Comparison of ENCODE assay signal across 1 cellular context in the genomic region with DNA sequence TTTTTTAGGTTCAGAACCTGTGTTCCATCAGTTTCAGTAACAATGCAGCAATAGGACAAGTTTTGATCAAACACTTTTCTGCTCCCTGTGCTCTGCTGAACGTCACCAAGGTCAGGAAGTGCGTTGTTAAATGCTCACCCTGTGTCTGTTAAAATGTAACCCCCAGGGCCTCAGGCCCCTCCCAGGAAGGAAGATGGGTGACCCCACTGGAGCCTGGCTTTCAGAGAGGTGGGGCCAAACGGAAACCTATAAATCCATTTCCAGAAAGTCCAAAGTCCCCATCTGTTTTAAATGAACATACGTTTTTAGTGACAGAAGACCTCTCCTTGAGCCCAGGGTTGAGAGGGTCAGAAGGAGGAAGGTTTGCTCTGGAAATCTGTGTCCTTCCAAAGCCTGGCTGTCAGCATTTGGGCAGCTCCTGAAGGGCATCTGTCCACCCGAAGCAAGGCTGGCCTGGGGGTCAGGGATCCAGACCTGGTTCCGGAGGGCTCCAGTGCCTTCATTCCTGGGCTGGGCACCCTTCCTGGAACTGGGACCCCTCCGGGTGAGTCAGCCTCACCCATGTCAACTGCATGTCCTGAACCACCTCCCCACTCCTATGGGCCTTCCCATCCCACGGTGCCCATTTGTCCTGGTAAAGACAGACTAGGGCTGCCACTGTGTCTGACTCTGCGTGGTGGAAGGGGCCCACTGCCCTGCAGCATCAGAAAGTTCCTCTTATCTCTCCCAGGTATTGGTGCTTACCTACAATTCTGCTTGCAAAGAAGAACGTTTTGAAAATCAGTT.
TF ChIP-seq lines count a peak whose summit lies in the region.

No MANE protein-coding gene starts in this region.

TF ChIP-seq in HepG2, 621 proteins besides CTCF, POLR2A, EP300 and RAD21 (continued from another document and continues in another):
- no peak for TF ChIP-seq E2F1 (CRISPR knock-in tag; IDR thresholded peaks at IDR 0.05)
- peak; percentile 63 for TF ChIP-seq HNF4G (IDR thresholded peaks at IDR 0.05; ENCODE audit: borderline replicate concordance, low read depth, low read length)
- peak; percentile 92 for TF ChIP-seq HNF4G (CRISPR knock-in tag; IDR thresholded peaks at IDR 0.05; ENCODE audit: borderline replicate concordance, low read depth)
- TF ChIP-seq SNAPC4 (CRISPR knock-in tag; IDR thresholded peaks at IDR 0.05) = no peak
- no peak for TF ChIP-seq ZNF747 (CRISPR knock-in tag; IDR thresholded peaks at IDR 0.05; ENCODE audit: borderline replicate concordance)
- TF ChIP-seq YY1 (IDR thresholded peaks at IDR 0.05; ENCODE audit: insufficient read depth, insufficient replicate concordance, low read depth, low read length) = no peak
- no peak for TF ChIP-seq ZNF367 (CRISPR knock-in tag; IDR thresholded peaks at IDR 0.05; ENCODE audit: borderline replicate concordance)
- no peak for TF ChIP-seq KAT7 (CRISPR knock-in tag; IDR thresholded peaks at IDR 0.05; ENCODE audit: borderline replicate concordance)
- no peak for TF ChIP-seq ZNF784 (CRISPR knock-in tag; IDR thresholded peaks at IDR 0.05; ENCODE audit: borderline replicate concordance)
- peak; percentile 69 for TF ChIP-seq MXD4 (CRISPR knock-in tag; IDR thresholded peaks at IDR 0.05)
- TF ChIP-seq ZNF740 (CRISPR knock-in tag; IDR thresholded peaks at IDR 0.05) = no peak
- peak; percentile 73; the same call in 1 of the 2 replicates for TF ChIP-seq ZNF710 (CRISPR knock-in tag; IDR thresholded peaks at IDR 0.05; ENCODE audit: borderline replicate concordance)
- TF ChIP-seq SOX13 (IDR thresholded peaks at IDR 0.05) = no peak
- peak in 1 of 2 experiments; percentile 31; a peak in 1 of 4 replicates for TF ChIP-seq SOX13 (CRISPR knock-in tag; conservative IDR thresholded peaks at IDR 0.05 in 1 of 2, IDR thresholded peaks at IDR 0.05 in 1 of 2)
- TF ChIP-seq PAXIP1 (CRISPR knock-in tag; conservative IDR thresholded peaks at IDR 0.05) = peak; percentile 94
- TF ChIP-seq ARID3A (IDR thresholded peaks at IDR 0.05; ENCODE audit: low read depth, low read length) = peak; percentile 44
- no peak for TF ChIP-seq ZNF274 (CRISPR knock-in tag; IDR thresholded peaks at IDR 0.05)
- no peak for TF ChIP-seq GZF1 (CRISPR knock-in tag; IDR thresholded peaks at IDR 0.05)
- TF ChIP-seq ZBTB1 (CRISPR knock-in tag; IDR thresholded peaks at IDR 0.05; ENCODE audit: borderline replicate concordance) = no peak
- TF ChIP-seq NR2C2 (CRISPR knock-in tag; IDR thresholded peaks at IDR 0.05; ENCODE audit: borderline replicate concordance) = peak; percentile 76; the same call in 1 of the 2 replicates
- no peak for TF ChIP-seq MAF1 (CRISPR knock-in tag; IDR thresholded peaks at IDR 0.05; ENCODE audit: borderline replicate concordance)
- no peak for TF ChIP-seq HMG20B (CRISPR knock-in tag; conservative IDR thresholded peaks at IDR 0.05)
- TF ChIP-seq ARID4A (CRISPR knock-in tag; IDR thresholded peaks at IDR 0.05; ENCODE audit: borderline replicate concordance) = peak; percentile 61; the same call in 1 of the 2 replicates
- no peak for TF ChIP-seq SMAD9 (CRISPR knock-in tag; IDR thresholded peaks at IDR 0.05)
- no peak for TF ChIP-seq TEF (CRISPR knock-in tag; IDR thresholded peaks at IDR 0.05)
- TF ChIP-seq, protein P1, sequence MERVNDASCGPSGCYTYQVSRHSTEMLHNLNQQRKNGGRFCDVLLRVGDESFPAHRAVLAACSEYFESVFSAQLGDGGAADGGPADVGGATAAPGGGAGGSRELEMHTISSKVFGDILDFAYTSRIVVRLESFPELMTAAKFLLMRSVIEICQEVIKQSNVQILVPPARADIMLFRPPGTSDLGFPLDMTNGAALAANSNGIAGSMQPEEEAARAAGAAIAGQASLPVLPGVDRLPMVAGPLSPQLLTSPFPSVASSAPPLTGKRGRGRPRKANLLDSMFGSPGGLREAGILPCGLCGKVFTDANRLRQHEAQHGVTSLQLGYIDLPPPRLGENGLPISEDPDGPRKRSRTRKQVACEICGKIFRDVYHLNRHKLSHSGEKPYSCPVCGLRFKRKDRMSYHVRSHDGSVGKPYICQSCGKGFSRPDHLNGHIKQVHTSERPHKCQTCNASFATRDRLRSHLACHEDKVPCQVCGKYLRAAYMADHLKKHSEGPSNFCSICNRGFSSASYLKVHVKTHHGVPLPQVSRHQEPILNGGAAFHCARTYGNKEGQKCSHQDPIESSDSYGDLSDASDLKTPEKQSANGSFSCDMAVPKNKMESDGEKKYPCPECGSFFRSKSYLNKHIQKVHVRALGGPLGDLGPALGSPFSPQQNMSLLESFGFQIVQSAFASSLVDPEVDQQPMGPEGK (CRISPR knock-in tag; IDR thresholded peaks at IDR 0.05) = peak; percentile 77
- TF ChIP-seq SP140L (CRISPR knock-in tag; IDR thresholded peaks at IDR 0.05; ENCODE audit: borderline replicate concordance) = no peak
